1 cellular context compared by ENCODE assay signal in genomic region chr15:99485992-99486370, GRCh38.
TF ChIP-seq lines count a peak whose summit lies in the region.

No MANE protein-coding gene starts in this region.

TF ChIP-seq in GM23338, 12 proteins besides CTCF, POLR2A, EP300 and RAD21 (continued from another document):
- TF ChIP-seq ZNF462 (CRISPR knock-in tag; IDR thresholded peaks at IDR 0.05) (no peak), ZNF114 (CRISPR knock-in tag; IDR thresholded peaks at IDR 0.05) (no peak), NANOG (IDR thresholded peaks at IDR 0.05; ENCODE audit: borderline replicate concordance) (no peak), CREB1 (CRISPR knock-in tag; IDR thresholded peaks at IDR 0.05; ENCODE audit: low read depth) (no peak), STAT1 (IDR thresholded peaks at IDR 0.05; ENCODE audit: unreplicated experiment) (no peak), EZH2 (IDR thresholded peaks at IDR 0.05; ENCODE audit: low read depth, unreplicated experiment) (no peak)
TF ChIP-seq in GM23338: peak in this region for 0.
